ENCODE assay signal across 8 cellular contexts in genomic region chr1:6578624-6579373, GRCh38. TPM values are rescaled to one million over a fixed set of nuclear protein-coding genes. Genes with fewer than 3 reads are reported as not detected.
DNase-seq lines count a peak whose midpoint lies in the region; ATAC-seq and TF ChIP-seq lines count a peak whose summit lies in the region.

No MANE protein-coding gene starts in this region.

- H3K9me3 ChIP-seq in iPS-15b (ENCODE audit: control insufficient read depth, insufficient read depth, low read length) (no peaks in the 10 kb centered on the region), skeletal muscle satellite cell (replicated peaks; ENCODE audit: low read length) (no peaks in the 10 kb centered on the region)

- no peak overlapping the region for H3K27ac ChIP-seq in brain microvascular endothelial cell

- H3K4me3 ChIP-seq in HFF-Myc (replicated peaks; ENCODE audit: low read depth, low read length) (peak overlapping the region; percentile 70), iPS-15b (ENCODE audit: low read depth, low read length) (peak overlapping the region; percentile 72), skeletal muscle satellite cell (ENCODE audit: low read length) (peak overlapping the region; percentile 87), brain microvascular endothelial cell (ENCODE audit: low read depth, low read length) (no peak overlapping the region)

- peaks cover 7% of the 10 kb centered on the region for H3K36me3 Mint-ChIP-seq in activated CD8-positive, alpha-beta T cell treated with anti-CD3 and anti-CD28 coated beads for 36 hours (ENCODE audit: low read depth)

- peak overlapping the region; percentile 95 for H3K27ac Mint-ChIP-seq in activated CD8-positive, alpha-beta T cell treated with anti-CD3 and anti-CD28 coated beads for 36 hours

- peak overlapping the region; percentile 94 for H3K4me3 Mint-ChIP-seq in activated CD8-positive, alpha-beta T cell treated with anti-CD3 and anti-CD28 coated beads for 36 hours

- POLR2A ChIA-PET in activated CD8-positive, alpha-beta T cell treated with anti-CD3 and anti-CD28 coated beads for 36 hours (lab: Charles Lee), result interaction anchor here (1.0 to 6.3 kb wide), 5 partner anchors 10 to 185 kb away, joined by 3 to 59 read pairs (median 6); partner anchors contain the start of genes ACOT7, KLHL21 and NOL9

- no peak for DNase-seq in HFF-Myc (ENCODE audit: extremely low read depth, low read depth)
- no peak for DNase-seq in activated CD8-positive, alpha-beta T cell treated with anti-CD3 and anti-CD28 coated beads for 36 hours
- DNase-seq in stimulated activated CD8-positive, alpha-beta memory T cell treated with anti-CD3 and anti-CD28 coated beads, Interleukin-4, amount 100 ng/mL, for 48 hours, result no peak
- DNase-seq in brain microvascular endothelial cell, result no peak
- no peak for DNase-seq in DMS53 (lab: John Stamatoyannopoulos, UW)

- intact Hi-C loops in activated CD8-positive, alpha-beta T cell treated with anti-CD3 and anti-CD28 coated beads for 36 hours (cut with micrococcal nuclease), result no loop called here

- no peak overlapping the region for H3K9ac ChIP-seq in iPS-15b (ENCODE audit: low read depth, low read length)
- no peak overlapping the region for H3K9ac ChIP-seq in skeletal muscle satellite cell (ENCODE audit: low read depth, low read length)

- no peaks in the 10 kb centered on the region for H3K9me3 Mint-ChIP-seq in activated CD8-positive, alpha-beta T cell treated with anti-CD3 and anti-CD28 coated beads for 36 hours

- H3K27me3 Mint-ChIP-seq in activated CD8-positive, alpha-beta T cell treated with anti-CD3 and anti-CD28 coated beads for 36 hours, result no peaks in the 10 kb centered on the region

- H3K27me3 ChIP-seq in iPS-15b (ENCODE audit: control insufficient read depth, insufficient read depth, low read length) (no peaks in the 10 kb centered on the region), skeletal muscle satellite cell (ENCODE audit: control insufficient read depth, insufficient read depth, low read length) (no peaks in the 10 kb centered on the region), brain microvascular endothelial cell (replicated peaks) (no peaks in the 10 kb centered on the region)

- no peak for TF ChIP-seq CTCF in HFF-Myc (IDR thresholded peaks at IDR 0.05; ENCODE audit: low read depth, low read length, missing control alignments)
- TF ChIP-seq CTCF in activated CD8-positive, alpha-beta T cell treated with anti-CD3 and anti-CD28 coated beads for 36 hours (IDR thresholded peaks at IDR 0.05), result no peak
- TF ChIP-seq CTCF in brain microvascular endothelial cell (IDR thresholded peaks at IDR 0.05; ENCODE audit: low read depth, low read length, missing control alignments), result no peak

- no peaks in the 10 kb centered on the region for H3K36me3 ChIP-seq in iPS-15b (ENCODE audit: control insufficient read depth, insufficient read depth, low read length)
- H3K36me3 ChIP-seq in skeletal muscle satellite cell (ENCODE audit: insufficient read depth, low read length), result no peaks in the 10 kb centered on the region
- peaks cover 2% of the 10 kb centered on the region for H3K36me3 ChIP-seq in brain microvascular endothelial cell (replicated peaks)

- CTCF ChIA-PET in activated CD8-positive, alpha-beta T cell treated with anti-CD3 and anti-CD28 coated beads for 36 hours (lab: Charles Lee), result interaction anchor here (1.1 to 4.1 kb wide), 3 partner anchors 22 to 68 kb away, joined by 3 to 22 read pairs (median 7); partner anchors contain the start of genes NOL9 and TAS1R1

- peak overlapping the region; percentile 95 for H3K4me2 ChIP-seq in skeletal muscle satellite cell (ENCODE audit: low read length)

- in situ Hi-C loops in brain microvascular endothelial cell (cut with HindIII; ENCODE audit: low pct_ligation_motif_present, low sequenced_read_pairs), result no loop called here

- ATAC-seq in activated CD8-positive, alpha-beta T cell treated with anti-CD3 and anti-CD28 coated beads for 36 hours, result no peak
- no peak for ATAC-seq in GM18517 (IDR thresholded peaks at IDR 0.05; ENCODE audit: unreplicated experiment)

- H3K4me1 Mint-ChIP-seq in activated CD8-positive, alpha-beta T cell treated with anti-CD3 and anti-CD28 coated beads for 36 hours (ENCODE audit: low read depth), result peaks cover 25% of the 10 kb centered on the region

- H3K4me1 ChIP-seq in iPS-15b (ENCODE audit: control insufficient read depth, insufficient read depth, low read length), result peaks cover 6% of the 10 kb centered on the region
- H3K4me1 ChIP-seq in skeletal muscle satellite cell (ENCODE audit: control insufficient read depth, insufficient read depth, low read length), result peaks cover 17% of the 10 kb centered on the region

RNA-seq across cellular contexts. Expression of gene ZBTB48, which starts 1.0 kb away (rescaled TPM):
- 10 to 100 TPM; 22.4 to 32.1 TPM for total RNA-seq in activated CD8-positive, alpha-beta T cell treated with anti-CD3 and anti-CD28 coated beads for 36 hours
- 8.1 and 14.9 TPM in 2 replicates for total RNA-seq in skeletal muscle satellite cell (2012; rRNA removed)

RNA-seq across cellular contexts. Expression of gene TAS1R1, which starts 23.7 kb away (rescaled TPM):
- not detected for total RNA-seq in activated CD8-positive, alpha-beta T cell treated with anti-CD3 and anti-CD28 coated beads for 36 hours
- 0.44 TPM in 1 of 2 replicates, not detected in the other for total RNA-seq in skeletal muscle satellite cell (2012; rRNA removed)

RNA-seq across cellular contexts. Expression of gene KLHL21, which starts 23.9 kb away (rescaled TPM):
- total RNA-seq in activated CD8-positive, alpha-beta T cell treated with anti-CD3 and anti-CD28 coated beads for 36 hours, result 10 to 100 TPM; 17.9 to 18.1 TPM
- total RNA-seq in skeletal muscle satellite cell (2012; rRNA removed), result 75.4 and 83.1 TPM in 2 replicates

RNA-seq across cellular contexts. Expression of gene NOL9, which starts 24.5 kb away (rescaled TPM):
- 10 to 100 TPM; 39.7 to 40.4 TPM for total RNA-seq in activated CD8-positive, alpha-beta T cell treated with anti-CD3 and anti-CD28 coated beads for 36 hours
- total RNA-seq in skeletal muscle satellite cell (2012; rRNA removed), result 25.3 and 27.6 TPM in 2 replicates

RNA-seq across cellular contexts. Expression of gene PHF13, which starts 34.7 kb away (rescaled TPM):
- 10 to 100 TPM; 12.5 to 14.8 TPM for total RNA-seq in activated CD8-positive, alpha-beta T cell treated with anti-CD3 and anti-CD28 coated beads for 36 hours
- total RNA-seq in skeletal muscle satellite cell (2012; rRNA removed), result 8.4 and 9.0 TPM in 2 replicates
